In genomic region chr10:119401671-119402395, GRCh38 we compare ENCODE assay signal across 9 cellular contexts.
A peak's percentile ranks its signal among the peaks of the same experiment; 100 is the strongest.
DNase-seq lines count a peak whose midpoint lies in the region; ATAC-seq and TF ChIP-seq lines count a peak whose summit lies in the region.
"Had no signal": no experiment of that assay in that cellular context is flagged by ENCODE, and none has a peak within 500 bp of the region (broad histone marks: within the 10 kb centered on the region; RNA-seq: fewer than 3 reads in every experiment).

No MANE protein-coding gene starts in this region.

- TF ChIP-seq CTCF in astrocyte of the spinal cord (IDR thresholded peaks at IDR 0.05; ENCODE audit: low read depth, low read length) = no peak

- H3K36me3 ChIP-seq in stomach smooth muscle (ENCODE audit: control insufficient read depth in 2 of 2, insufficient read depth in 2 of 2, low read length in 2 of 2) = peaks cover 9 to 12% of the 10 kb centered on the region in 2 donors

- H3K27ac Mint-ChIP-seq in activated CD4-positive, alpha-beta memory T cell treated with anti-CD3 and anti-CD28 coated beads, Interleukin-2, amount 10 ng/mL, durations not matched to agents 7 days and 5 days = no peak overlapping the region
- no peak overlapping the region for H3K27ac Mint-ChIP-seq in activated T-helper 17 cell treated with anti-CD3 and anti-CD28 coated beads, Interleukin-2, amount 50 U/mL, for 72 hours

- peaks cover 10% of the 10 kb centered on the region for H3K4me1 ChIP-seq in stomach smooth muscle (ENCODE audit: control insufficient read depth, insufficient read depth, low read length)

- H3K9me3 Mint-ChIP-seq in activated CD4-positive, alpha-beta memory T cell treated with anti-CD3 and anti-CD28 coated beads, Interleukin-2, amount 10 ng/mL, durations not matched to agents 7 days and 5 days = no peaks in the 10 kb centered on the region
- no peaks in the 10 kb centered on the region for H3K9me3 Mint-ChIP-seq in activated T-helper 17 cell treated with anti-CD3 and anti-CD28 coated beads, Interleukin-2, amount 50 U/mL, for 72 hours

- no peak for ATAC-seq in GM19035 (IDR thresholded peaks at IDR 0.05; ENCODE audit: unreplicated experiment)
- no peak for ATAC-seq in activated T-helper 17 cell treated with anti-CD3 and anti-CD28 coated beads, Interleukin-2, amount 50 U/mL, for 72 hours (replicated peaks)

- DNase-seq in HPDE6-E6E7 (ENCODE audit: extremely low spot score) (peak; percentile 43), astrocyte of the spinal cord (ENCODE audit: low read depth, low spot score) (peak; percentile 92), islet precursor cell (peak; percentile 89), RPMI8226 (no peak)
- DNase-seq in activated CD4-positive, alpha-beta memory T cell treated with anti-CD3 and anti-CD28 coated beads, Interleukin-2, amount 10 ng/mL, durations not matched to agents 7 days and 5 days = no peak
- DNase-seq: NCI-H1436 treated with DMSO at 0.1 percent for 48 hours had no signal

- no peak overlapping the region for H3K9ac ChIP-seq in stomach smooth muscle (ENCODE audit: low read length in 2 of 2)

- no peaks in the 10 kb centered on the region for H3K27me3 Mint-ChIP-seq in activated CD4-positive, alpha-beta memory T cell treated with anti-CD3 and anti-CD28 coated beads, Interleukin-2, amount 10 ng/mL, durations not matched to agents 7 days and 5 days
- H3K27me3 Mint-ChIP-seq in activated T-helper 17 cell treated with anti-CD3 and anti-CD28 coated beads, Interleukin-2, amount 50 U/mL, for 72 hours = no peaks in the 10 kb centered on the region

- H3K4me1 Mint-ChIP-seq in activated CD4-positive, alpha-beta memory T cell treated with anti-CD3 and anti-CD28 coated beads, Interleukin-2, amount 10 ng/mL, durations not matched to agents 7 days and 5 days = no peaks in the 10 kb centered on the region
- no peaks in the 10 kb centered on the region for H3K4me1 Mint-ChIP-seq in activated T-helper 17 cell treated with anti-CD3 and anti-CD28 coated beads, Interleukin-2, amount 50 U/mL, for 72 hours

- H3K4me3 ChIP-seq in astrocyte of the spinal cord (ENCODE audit: low read depth, low read length) (no peak overlapping the region), stomach smooth muscle (ENCODE audit: low read length in 2 of 2) (no peak overlapping the region)

- CTCF ChIA-PET in activated CD4-positive, alpha-beta memory T cell treated with anti-CD3 and anti-CD28 coated beads, Interleukin-2, amount 10 ng/mL, durations not matched to agents 7 days and 5 days (lab: Charles Lee) = interaction anchor here (1.2 kb wide), 1 partner anchor 45 kb away, joined by 3 read pairs; no protein-coding TSS in a partner anchor

- POLR2A ChIA-PET in activated CD4-positive, alpha-beta memory T cell treated with anti-CD3 and anti-CD28 coated beads, Interleukin-2, amount 10 ng/mL, durations not matched to agents 7 days and 5 days (lab: Charles Lee) = no interaction called here

- no peaks in the 10 kb centered on the region for H3K27me3 ChIP-seq in stomach smooth muscle (ENCODE audit: control insufficient read depth in 1 of 2, insufficient read depth in 2 of 2, low read length in 2 of 2)

- in situ Hi-C loops in astrocyte of the spinal cord (cut with HindIII; ENCODE audit: low sequenced_read_pairs) = no loop called here

- H3K4me3 Mint-ChIP-seq in activated CD4-positive, alpha-beta memory T cell treated with anti-CD3 and anti-CD28 coated beads, Interleukin-2, amount 10 ng/mL, durations not matched to agents 7 days and 5 days = no peak overlapping the region
- no peak overlapping the region for H3K4me3 Mint-ChIP-seq in activated T-helper 17 cell treated with anti-CD3 and anti-CD28 coated beads, Interleukin-2, amount 50 U/mL, for 72 hours

- no peaks in the 10 kb centered on the region for H3K36me3 Mint-ChIP-seq in activated CD4-positive, alpha-beta memory T cell treated with anti-CD3 and anti-CD28 coated beads, Interleukin-2, amount 10 ng/mL, durations not matched to agents 7 days and 5 days (ENCODE audit: low read depth)
- H3K36me3 Mint-ChIP-seq in activated T-helper 17 cell treated with anti-CD3 and anti-CD28 coated beads, Interleukin-2, amount 50 U/mL, for 72 hours (ENCODE audit: low read depth) = no peaks in the 10 kb centered on the region

- H3K9me3 ChIP-seq in stomach smooth muscle (ENCODE audit: control insufficient read depth in 2 of 2, low read length in 2 of 2) = no peaks in the 10 kb centered on the region

- H3K27ac ChIP-seq in stomach smooth muscle (ENCODE audit: low read length) = peak overlapping the region; percentile 11

Comparison
In these comparisons a context has a peak if more than half of its experiments do, and no peak if none do; other contexts are left out.
1. DNase-seq: peak in HPDE6-E6E7 (single experiment), astrocyte of the spinal cord (single experiment) and islet precursor cell (single experiment); none in activated CD4-positive, alpha-beta memory T cell treated with anti-CD3 and anti-CD28 coated beads, Interleukin-2, amount 10 ng/mL, durations not matched to agents 7 days and 5 days (single experiment) and RPMI8226 (single experiment).